In the genomic region with DNA sequence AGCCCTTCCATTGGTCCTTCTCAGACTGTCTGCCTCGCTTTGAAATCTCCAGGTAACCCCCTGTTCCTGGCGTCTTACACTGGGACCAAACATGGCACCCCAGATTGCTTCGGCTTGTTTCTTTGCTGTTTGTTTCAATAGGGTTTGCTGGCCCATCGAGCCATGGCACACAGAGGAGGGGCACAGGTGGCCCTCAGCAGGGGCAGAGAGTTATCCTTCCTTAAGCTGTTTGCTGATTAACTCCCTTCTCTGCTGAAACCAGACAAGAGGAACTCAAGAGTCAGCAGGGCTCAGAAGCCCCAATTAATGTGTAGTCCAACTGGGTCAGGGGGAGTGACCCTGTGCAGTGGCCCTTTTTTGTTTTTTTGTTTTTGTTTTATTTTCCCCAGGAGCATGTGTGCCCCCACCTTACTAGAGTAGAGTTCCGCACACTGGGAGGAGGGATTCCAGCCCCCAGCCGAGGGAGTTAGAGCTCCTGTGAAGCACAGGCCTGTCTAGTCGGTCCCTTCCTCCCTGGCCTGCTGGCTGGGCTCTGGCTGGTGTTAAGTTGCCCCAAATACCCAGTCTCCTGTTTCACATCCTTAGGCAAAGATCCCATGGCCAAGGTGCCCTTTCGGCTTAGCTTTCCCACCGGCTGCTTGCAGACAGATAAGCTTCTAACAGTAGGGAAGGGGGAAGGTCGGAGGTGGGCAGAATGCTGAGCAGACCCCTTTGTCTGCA, we compare ENCODE assay signal across 2 cellular contexts.
TF ChIP-seq lines count a peak whose summit lies in the region.

No MANE protein-coding gene starts in this region.

TF ChIP-seq in HEK293, 187 proteins besides CTCF, POLR2A, EP300 and RAD21:
- TF ChIP-seq ZNF211 (tag by site-specific recombination; IDR thresholded peaks at IDR 0.05; ENCODE audit: low read depth) = no peak
- TF ChIP-seq ZNF791 (tag by site-specific recombination; IDR thresholded peaks at IDR 0.05) = no peak
- no peak for TF ChIP-seq SP3 (tag by site-specific recombination; IDR thresholded peaks at IDR 0.05)
- peak; percentile 24; the same call in 1 of the 2 replicates for TF ChIP-seq ZIC2 (tag by site-specific recombination; IDR thresholded peaks at IDR 0.05)

TF ChIP-seq in HepG2, 621 proteins besides CTCF, POLR2A, EP300 and RAD21:
- TF ChIP-seq AGO1 (IDR thresholded peaks at IDR 0.05; ENCODE audit: low read depth, low read length, poor library complexity, severe bottlenecking) (no peak), NFE2L1 (CRISPR knock-in tag; IDR thresholded peaks at IDR 0.05; ENCODE audit: borderline replicate concordance) (no peak), RNF2 (conservative IDR thresholded peaks at IDR 0.05; ENCODE audit: low read depth) (no peak), GABPB1 (CRISPR knock-in tag; IDR thresholded peaks at IDR 0.05) (no peak), SRY (CRISPR knock-in tag; IDR thresholded peaks at IDR 0.05) (no peak), MYC (CRISPR knock-in tag; IDR thresholded peaks at IDR 0.05; ENCODE audit: borderline replicate concordance) (no peak), LCORL (IDR thresholded peaks at IDR 0.05) (no peak), LCORL (CRISPR knock-in tag; IDR thresholded peaks at IDR 0.05) (no peak), CREM (IDR thresholded peaks at IDR 0.05) (no peak), CREM (CRISPR knock-in tag; IDR thresholded peaks at IDR 0.05) (no peak), HMGA1 (CRISPR knock-in tag; conservative IDR thresholded peaks at IDR 0.05) (no peak), ZNF460 (CRISPR knock-in tag; IDR thresholded peaks at IDR 0.05; ENCODE audit: borderline replicate concordance) (no peak), PLRG1 (conservative IDR thresholded peaks at IDR 0.05) (no peak), NCOA1 (CRISPR knock-in tag; IDR thresholded peaks at IDR 0.05) (peak; percentile 13; the same call in 1 of the 2 replicates), NBN (conservative IDR thresholded peaks at IDR 0.05) (no peak), MED13 (CRISPR knock-in tag; IDR thresholded peaks at IDR 0.05) (no peak), ELF3 (CRISPR knock-in tag; IDR thresholded peaks at IDR 0.05) (no peak), TCF7L2 (IDR thresholded peaks at IDR 0.05; ENCODE audit: low read depth, low read length) (no peak), KDM5B (CRISPR knock-in tag; IDR thresholded peaks at IDR 0.05; ENCODE audit: borderline replicate concordance) (0 out of 2 replicates have a peak, but pooled peaks have one; percentile 67), CBX5 (CRISPR knock-in tag; IDR thresholded peaks at IDR 0.05; ENCODE audit: borderline replicate concordance) (no peak), ZNF136 (CRISPR knock-in tag; IDR thresholded peaks at IDR 0.05; ENCODE audit: low read depth) (no peak), SCMH1 (CRISPR knock-in tag; IDR thresholded peaks at IDR 0.05; ENCODE audit: borderline replicate concordance) (no peak), SOX6 (IDR thresholded peaks at IDR 0.05) (no peak), SOX6 (CRISPR knock-in tag; IDR thresholded peaks at IDR 0.05) (0 out of 2 replicates have a peak, but pooled peaks have one; percentile 20)
- TF ChIP-seq, protein P1, sequence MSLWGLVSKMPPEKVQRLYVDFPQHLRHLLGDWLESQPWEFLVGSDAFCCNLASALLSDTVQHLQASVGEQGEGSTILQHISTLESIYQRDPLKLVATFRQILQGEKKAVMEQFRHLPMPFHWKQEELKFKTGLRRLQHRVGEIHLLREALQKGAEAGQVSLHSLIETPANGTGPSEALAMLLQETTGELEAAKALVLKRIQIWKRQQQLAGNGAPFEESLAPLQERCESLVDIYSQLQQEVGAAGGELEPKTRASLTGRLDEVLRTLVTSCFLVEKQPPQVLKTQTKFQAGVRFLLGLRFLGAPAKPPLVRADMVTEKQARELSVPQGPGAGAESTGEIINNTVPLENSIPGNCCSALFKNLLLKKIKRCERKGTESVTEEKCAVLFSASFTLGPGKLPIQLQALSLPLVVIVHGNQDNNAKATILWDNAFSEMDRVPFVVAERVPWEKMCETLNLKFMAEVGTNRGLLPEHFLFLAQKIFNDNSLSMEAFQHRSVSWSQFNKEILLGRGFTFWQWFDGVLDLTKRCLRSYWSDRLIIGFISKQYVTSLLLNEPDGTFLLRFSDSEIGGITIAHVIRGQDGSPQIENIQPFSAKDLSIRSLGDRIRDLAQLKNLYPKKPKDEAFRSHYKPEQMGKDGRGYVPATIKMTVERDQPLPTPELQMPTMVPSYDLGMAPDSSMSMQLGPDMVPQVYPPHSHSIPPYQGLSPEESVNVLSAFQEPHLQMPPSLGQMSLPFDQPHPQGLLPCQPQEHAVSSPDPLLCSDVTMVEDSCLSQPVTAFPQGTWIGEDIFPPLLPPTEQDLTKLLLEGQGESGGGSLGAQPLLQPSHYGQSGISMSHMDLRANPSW (CRISPR knock-in tag; IDR thresholded peaks at IDR 0.05; ENCODE audit: borderline replicate concordance) = no peak
- TF ChIP-seq, protein P2, sequence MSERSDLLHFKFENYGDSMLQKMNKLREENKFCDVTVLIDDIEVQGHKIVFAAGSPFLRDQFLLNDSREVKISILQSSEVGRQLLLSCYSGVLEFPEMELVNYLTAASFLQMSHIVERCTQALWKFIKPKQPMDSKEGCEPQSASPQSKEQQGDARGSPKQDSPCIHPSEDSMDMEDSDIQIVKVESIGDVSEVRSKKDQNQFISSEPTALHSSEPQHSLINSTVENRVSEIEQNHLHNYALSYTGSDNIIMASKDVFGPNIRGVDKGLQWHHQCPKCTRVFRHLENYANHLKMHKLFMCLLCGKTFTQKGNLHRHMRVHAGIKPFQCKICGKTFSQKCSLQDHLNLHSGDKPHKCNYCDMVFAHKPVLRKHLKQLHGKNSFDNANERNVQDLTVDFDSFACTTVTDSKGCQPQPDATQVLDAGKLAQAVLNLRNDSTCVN (CRISPR knock-in tag; IDR thresholded peaks at IDR 0.05; ENCODE audit: borderline replicate concordance) = no peak
- TF ChIP-seq, protein P3, sequence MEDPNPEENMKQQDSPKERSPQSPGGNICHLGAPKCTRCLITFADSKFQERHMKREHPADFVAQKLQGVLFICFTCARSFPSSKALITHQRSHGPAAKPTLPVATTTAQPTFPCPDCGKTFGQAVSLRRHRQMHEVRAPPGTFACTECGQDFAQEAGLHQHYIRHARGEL (CRISPR knock-in tag; IDR thresholded peaks at IDR 0.05) = no peak
- TF ChIP-seq, protein P4, sequence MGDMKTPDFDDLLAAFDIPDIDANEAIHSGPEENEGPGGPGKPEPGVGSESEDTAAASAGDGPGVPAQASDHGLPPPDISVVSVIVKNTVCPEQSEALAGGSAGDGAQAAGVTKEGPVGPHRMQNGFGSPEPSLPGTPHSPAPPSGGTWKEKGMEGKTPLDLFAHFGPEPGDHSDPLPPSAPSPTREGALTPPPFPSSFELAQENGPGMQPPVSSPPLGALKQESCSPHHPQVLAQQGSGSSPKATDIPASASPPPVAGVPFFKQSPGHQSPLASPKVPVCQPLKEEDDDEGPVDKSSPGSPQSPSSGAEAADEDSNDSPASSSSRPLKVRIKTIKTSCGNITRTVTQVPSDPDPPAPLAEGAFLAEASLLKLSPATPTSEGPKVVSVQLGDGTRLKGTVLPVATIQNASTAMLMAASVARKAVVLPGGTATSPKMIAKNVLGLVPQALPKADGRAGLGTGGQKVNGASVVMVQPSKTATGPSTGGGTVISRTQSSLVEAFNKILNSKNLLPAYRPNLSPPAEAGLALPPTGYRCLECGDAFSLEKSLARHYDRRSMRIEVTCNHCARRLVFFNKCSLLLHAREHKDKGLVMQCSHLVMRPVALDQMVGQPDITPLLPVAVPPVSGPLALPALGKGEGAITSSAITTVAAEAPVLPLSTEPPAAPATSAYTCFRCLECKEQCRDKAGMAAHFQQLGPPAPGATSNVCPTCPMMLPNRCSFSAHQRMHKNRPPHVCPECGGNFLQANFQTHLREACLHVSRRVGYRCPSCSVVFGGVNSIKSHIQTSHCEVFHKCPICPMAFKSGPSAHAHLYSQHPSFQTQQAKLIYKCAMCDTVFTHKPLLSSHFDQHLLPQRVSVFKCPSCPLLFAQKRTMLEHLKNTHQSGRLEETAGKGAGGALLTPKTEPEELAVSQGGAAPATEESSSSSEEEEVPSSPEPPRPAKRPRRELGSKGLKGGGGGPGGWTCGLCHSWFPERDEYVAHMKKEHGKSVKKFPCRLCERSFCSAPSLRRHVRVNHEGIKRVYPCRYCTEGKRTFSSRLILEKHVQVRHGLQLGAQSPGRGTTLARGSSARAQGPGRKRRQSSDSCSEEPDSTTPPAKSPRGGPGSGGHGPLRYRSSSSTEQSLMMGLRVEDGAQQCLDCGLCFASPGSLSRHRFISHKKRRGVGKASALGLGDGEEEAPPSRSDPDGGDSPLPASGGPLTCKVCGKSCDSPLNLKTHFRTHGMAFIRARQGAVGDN (CRISPR knock-in tag; IDR thresholded peaks at IDR 0.05) = peak; percentile 38; the same call in 1 of the 2 replicates
- TF ChIP-seq, protein P5, sequence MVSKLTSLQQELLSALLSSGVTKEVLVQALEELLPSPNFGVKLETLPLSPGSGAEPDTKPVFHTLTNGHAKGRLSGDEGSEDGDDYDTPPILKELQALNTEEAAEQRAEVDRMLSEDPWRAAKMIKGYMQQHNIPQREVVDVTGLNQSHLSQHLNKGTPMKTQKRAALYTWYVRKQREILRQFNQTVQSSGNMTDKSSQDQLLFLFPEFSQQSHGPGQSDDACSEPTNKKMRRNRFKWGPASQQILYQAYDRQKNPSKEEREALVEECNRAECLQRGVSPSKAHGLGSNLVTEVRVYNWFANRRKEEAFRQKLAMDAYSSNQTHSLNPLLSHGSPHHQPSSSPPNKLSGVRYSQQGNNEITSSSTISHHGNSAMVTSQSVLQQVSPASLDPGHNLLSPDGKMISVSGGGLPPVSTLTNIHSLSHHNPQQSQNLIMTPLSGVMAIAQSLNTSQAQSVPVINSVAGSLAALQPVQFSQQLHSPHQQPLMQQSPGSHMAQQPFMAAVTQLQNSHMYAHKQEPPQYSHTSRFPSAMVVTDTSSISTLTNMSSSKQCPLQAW (CRISPR knock-in tag; IDR thresholded peaks at IDR 0.05) = no peak
